ENCODE assay signal across 8 cellular contexts in genomic region chr1:154669464-154670282, GRCh38.
DNase-seq lines count a peak whose midpoint lies in the region; ATAC-seq and TF ChIP-seq lines count a peak whose summit lies in the region.

No MANE protein-coding gene starts in this region.

- ATAC-seq in activated naive CD8-positive, alpha-beta T cell treated with anti-CD3 and anti-CD28 coated beads, Interleukin-2, amount 50 U/mL, for 24 hours: peak; percentile 100
- peak; percentile 93 to 99 (median 98) for ATAC-seq in heart right ventricle
- no peak for ATAC-seq in HG03097 (IDR thresholded peaks at IDR 0.05; ENCODE audit: low FRiP score, unreplicated experiment)

- no peak overlapping the region for H3K27ac ChIP-seq in SU-DHL-6 (ENCODE audit: low read depth, low read length)
- H3K27ac ChIP-seq in heart right ventricle: no peak overlapping the region

- no peaks in the 10 kb centered on the region for H4K20me1 ChIP-seq in SU-DHL-6 (ENCODE audit: low read depth, low read length)

- intact Hi-C loops in heart right ventricle (cut with DNase I): loop anchor here (1.0 to 10.0 kb wide), 12 partner anchors 55 to 268 kb away; partner anchors contain the start of genes CHRNB2 (in 4 of the 10) and PMVK (in 1 of the 10)

- H3K4me1 ChIP-seq in heart right ventricle: no peaks in the 10 kb centered on the region

- no peak overlapping the region for H3K27ac Mint-ChIP-seq in activated naive CD8-positive, alpha-beta T cell treated with anti-CD3 and anti-CD28 coated beads, Interleukin-2, amount 50 U/mL, for 24 hours

- POLR2A ChIA-PET in AG04449 (lab: Yijun Ruan, JAX): interaction anchor here (0.6 kb wide), 1 partner anchor 91 kb away, joined by 3 read pairs; no protein-coding TSS in a partner anchor

- no peak overlapping the region for H3K9ac ChIP-seq in SU-DHL-6 (ENCODE audit: low read length)

- peak; percentile 21 for DNase-seq in AG04449 (ENCODE audit: low read depth, low spot score)
- DNase-seq in GM19238 (ENCODE audit: insufficient read length, low spot score): peak; percentile 74
- peak; percentile 81 to 95 (median 94) for DNase-seq in NCI-H1417 (lab: John Stamatoyannopoulos, UW)
- peak; percentile 73 for DNase-seq in activated naive CD8-positive, alpha-beta T cell treated with anti-CD3 and anti-CD28 coated beads, Interleukin-2, amount 50 U/mL, for 24 hours
- peak; percentile 65 to 78 for DNase-seq in heart right ventricle
- peak; percentile 65 for DNase-seq in putamen (ENCODE audit: low spot score)

- peaks cover 4% of the 10 kb centered on the region for H3K4me1 Mint-ChIP-seq in activated naive CD8-positive, alpha-beta T cell treated with anti-CD3 and anti-CD28 coated beads, Interleukin-2, amount 50 U/mL, for 24 hours

- H3K4me2 ChIP-seq in SU-DHL-6 (ENCODE audit: low read depth, low read length, poor library complexity, severe bottlenecking): no peak overlapping the region

- H3K9me3 ChIP-seq in SU-DHL-6 (ENCODE audit: insufficient read depth, low read length): no peaks in the 10 kb centered on the region
- no peaks in the 10 kb centered on the region for H3K9me3 ChIP-seq in heart right ventricle

- H2AFZ ChIP-seq in SU-DHL-6 (ENCODE audit: low read depth, low read length, severe bottlenecking): no peak overlapping the region

- H3K27me3 Mint-ChIP-seq in activated naive CD8-positive, alpha-beta T cell treated with anti-CD3 and anti-CD28 coated beads, Interleukin-2, amount 50 U/mL, for 24 hours: no peaks in the 10 kb centered on the region

- no peak overlapping the region for H3K4me3 ChIP-seq in AG04449 (ENCODE audit: low read depth, low read length)
- H3K4me3 ChIP-seq in SU-DHL-6 (ENCODE audit: insufficient read depth, low read length, poor library complexity, severe bottlenecking): no peak overlapping the region
- H3K4me3 ChIP-seq in heart right ventricle: no peak overlapping the region

- TF ChIP-seq CTCF in AG04449 (IDR thresholded peaks at IDR 0.05; ENCODE audit: insufficient read depth, low read length, missing control alignments) (peak; percentile 78), SU-DHL-6 (IDR thresholded peaks at IDR 0.05; ENCODE audit: insufficient read depth, low read length, poor library complexity, severe bottlenecking) (peak; percentile 85), heart right ventricle (IDR thresholded peaks at IDR 0.05) (peak; percentile 69 to 88 (median 83))

- no peak overlapping the region for H3K4me3 Mint-ChIP-seq in activated naive CD8-positive, alpha-beta T cell treated with anti-CD3 and anti-CD28 coated beads, Interleukin-2, amount 50 U/mL, for 24 hours

- CTCF ChIA-PET in AG04449 (lab: Yijun Ruan, JAX): interaction anchor here (0.5 to 8.0 kb wide), 59 partner anchors 10 to 541 kb away, joined by 3 to 129 read pairs (median 4); partner anchors contain the start of genes ADAM15, KCNN3, PBXIP1 and PMVK

- H3K36me3 Mint-ChIP-seq in activated naive CD8-positive, alpha-beta T cell treated with anti-CD3 and anti-CD28 coated beads, Interleukin-2, amount 50 U/mL, for 24 hours (ENCODE audit: low read depth): no peaks in the 10 kb centered on the region

- no peaks in the 10 kb centered on the region for H3F3A ChIP-seq in SU-DHL-6 (ENCODE audit: insufficient read depth)

- WGBS in heart right ventricle, 2 donors: 45 to 50% methylated on average over 9 of the region's 9 CpGs

- no peaks in the 10 kb centered on the region for H3K9me2 ChIP-seq in SU-DHL-6 (replicated peaks; ENCODE audit: insufficient read depth, low read length)

- H3K9me3 Mint-ChIP-seq in activated naive CD8-positive, alpha-beta T cell treated with anti-CD3 and anti-CD28 coated beads, Interleukin-2, amount 50 U/mL, for 24 hours: no peaks in the 10 kb centered on the region

- no peaks in the 10 kb centered on the region for H3K36me3 ChIP-seq in SU-DHL-6 (ENCODE audit: low read length)
- no peaks in the 10 kb centered on the region for H3K36me3 ChIP-seq in heart right ventricle

- H3K79me2 ChIP-seq in SU-DHL-6 (ENCODE audit: insufficient read depth, low read length): no peaks in the 10 kb centered on the region

- no peaks in the 10 kb centered on the region for H3K27me3 ChIP-seq in SU-DHL-6 (ENCODE audit: low read length)
- no peaks in the 10 kb centered on the region for H3K27me3 ChIP-seq in heart right ventricle

Comparison
In these comparisons a context has a peak if more than half of its experiments do, and no peak if none do; other contexts are left out.
1. DNase-seq: peak in every context shown above with its lines; median percentile 94 in NCI-H1417; 74 in GM19238; 73 in activated naive CD8-positive, alpha-beta T cell treated with anti-CD3 and anti-CD28 coated beads, Interleukin-2, amount 50 U/mL, for 24 hours; 72 in heart right ventricle; 65 in putamen; 21 in AG04449.